In the genomic region with DNA sequence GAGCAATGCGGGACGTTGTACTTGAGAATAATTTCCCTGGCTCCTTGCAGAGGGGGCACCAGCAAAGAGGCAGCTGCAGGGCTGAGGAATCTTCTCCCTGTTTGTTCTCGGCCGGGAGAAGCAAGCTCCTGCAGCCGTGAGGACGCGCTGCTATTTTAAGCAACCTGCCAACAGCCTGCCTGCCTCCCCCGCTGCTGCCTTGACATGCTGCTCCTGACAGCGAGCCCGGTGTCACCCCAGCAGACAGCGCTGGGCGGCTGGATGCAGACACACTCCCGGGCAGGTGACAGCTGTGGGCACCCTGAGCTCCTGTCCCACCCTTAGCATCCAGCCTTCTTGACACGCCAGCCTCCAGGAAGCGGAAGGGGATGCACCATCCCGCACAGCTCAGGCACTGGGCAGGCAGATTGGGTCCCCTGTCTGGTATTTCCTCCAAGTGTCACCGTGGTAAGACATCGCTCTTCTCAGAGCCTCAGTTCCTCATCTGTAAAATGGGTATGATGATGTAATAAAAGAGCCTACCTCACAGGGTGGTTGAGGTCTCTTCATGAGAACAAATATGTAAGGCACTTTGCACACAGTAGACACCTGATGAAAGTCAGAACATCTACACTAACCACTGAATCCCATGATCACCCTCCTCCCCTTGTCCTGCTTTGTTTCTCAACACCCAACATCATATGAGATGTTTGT, we compare ENCODE assay signal across 1 cellular context.
TF ChIP-seq lines count a peak whose summit lies in the region.

No MANE protein-coding gene starts in this region.

TF ChIP-seq in HEK293, 187 proteins besides CTCF, POLR2A, EP300 and RAD21:
- TF ChIP-seq ZNF341 (tag by site-specific recombination; IDR thresholded peaks at IDR 0.05; ENCODE audit: low read depth), result 0 out of 2 replicates have a peak, but pooled peaks have one; percentile 20
- TF ChIP-seq ZNF394 (tag by site-specific recombination; IDR thresholded peaks at IDR 0.05; ENCODE audit: borderline replicate concordance), result no peak
